16 cellular contexts compared by ENCODE assay signal in the genomic region with DNA sequence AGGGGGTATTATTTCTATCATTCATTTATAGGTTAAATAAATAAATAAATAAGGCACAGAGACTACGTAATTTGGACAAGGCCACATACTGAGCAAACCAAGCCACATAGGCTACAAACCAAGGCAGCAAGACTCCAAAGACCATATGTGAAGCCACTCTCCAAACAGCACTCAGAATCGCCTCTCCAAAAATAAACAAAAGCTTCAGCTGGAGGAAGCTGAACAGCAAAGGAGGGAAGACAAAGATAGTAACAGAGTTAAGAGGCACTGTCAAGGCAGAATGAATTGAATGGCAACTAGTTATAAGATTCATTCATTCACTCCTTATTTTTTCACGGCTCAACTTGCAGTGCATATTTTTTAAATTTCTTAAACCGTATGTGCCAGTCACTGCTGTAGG.
DNase-seq lines count a peak whose midpoint lies in the region; ATAC-seq and TF ChIP-seq lines count a peak whose summit lies in the region.
"Had no signal": no experiment of that assay in that cellular context is flagged by ENCODE, and none has a peak within 500 bp of the region (broad histone marks: within the 10 kb centered on the region; RNA-seq: fewer than 3 reads in every experiment).

No MANE protein-coding gene starts in this region.

- H3K4me3 ChIP-seq in cardiac muscle cell (no peak overlapping the region), ascending aorta (no peak overlapping the region)
- H3K4me3 ChIP-seq: GM12878, HAP-1 had no signal

- DNase-seq in cardiac muscle cell (ENCODE audit: low read depth in 1 of 2, low spot score in 1 of 2) (peak in 1 of 2 donors; percentile 11), left ventricle myocardium superior (no peak), NCI-H146 treated with DMSO at 0.1 percent for 48 hours (lab: John Stamatoyannopoulos, UW; ENCODE audit: unreplicated experiment) (peak; percentile 33), NCI-H526 (lab: John Stamatoyannopoulos, UW) (peak; percentile 59 to 71), NCI-H187 (lab: John Stamatoyannopoulos, UW) (no peak), ascending aorta (ENCODE audit: low spot score in 2 of 2) (no peak), Kasumi-1 (lab: John Stamatoyannopoulos, UW) (no peak)
- DNase-seq: BE2C; CD8-positive, alpha-beta memory T cell; NCI-H187 treated with DMSO at 0.1 percent for 48 hours; NCI-H446 treated with DMSO at 0.1 percent for 48 hours; SIG-M5; T-helper 2 cell had no signal

- TF ChIP-seq CTCF in cardiac muscle cell (IDR thresholded peaks at IDR 0.05; ENCODE audit: low read depth, low read length): no peak
- TF ChIP-seq CTCF in ascending aorta (IDR thresholded peaks at IDR 0.05): no peak

- no peak for ATAC-seq in left ventricle myocardium superior
- ATAC-seq: GM12878, Panc1 had no signal

- H3K27ac ChIP-seq in cardiac muscle cell: peak overlapping the region; percentile 67
- no peak overlapping the region for H3K27ac ChIP-seq in ascending aorta

- peaks cover 12% of the 10 kb centered on the region for H3K4me1 ChIP-seq in cardiac muscle cell (ENCODE audit: low read depth)
- no peaks in the 10 kb centered on the region for H3K4me1 ChIP-seq in ascending aorta
- H3K4me1 ChIP-seq: BE2C had no signal

- H3K27me3 ChIP-seq in cardiac muscle cell: no peaks in the 10 kb centered on the region
- H3K27me3 ChIP-seq in ascending aorta: no peaks in the 10 kb centered on the region
- H3K27me3 ChIP-seq: BE2C had no signal

- no peaks in the 10 kb centered on the region for H3K9me3 ChIP-seq in cardiac muscle cell (ENCODE audit: low read depth)
- no peaks in the 10 kb centered on the region for H3K9me3 ChIP-seq in ascending aorta
- H3K9me3 ChIP-seq: BE2C, HAP-1 had no signal

- intact Hi-C loops in left ventricle myocardium superior (cut with micrococcal nuclease) (no loop called here), ascending aorta (cut with DNase I) (no loop called here)

- H3K36me3 ChIP-seq in cardiac muscle cell (no peaks in the 10 kb centered on the region), ascending aorta (no peaks in the 10 kb centered on the region)
- H3K36me3 ChIP-seq: BE2C, HAP-1 had no signal

Comparison
In these comparisons a context has a peak if more than half of its experiments do, and no peak if none do; other contexts are left out.
1. DNase-seq: peak in NCI-H146 treated with DMSO at 0.1 percent for 48 hours (single experiment) and NCI-H526 (2 of 2); none in left ventricle myocardium superior (single experiment), NCI-H187 (0 of 2), ascending aorta (0 of 2) and Kasumi-1 (0 of 2).